8 cellular contexts compared by ENCODE assay signal in the genomic region with DNA sequence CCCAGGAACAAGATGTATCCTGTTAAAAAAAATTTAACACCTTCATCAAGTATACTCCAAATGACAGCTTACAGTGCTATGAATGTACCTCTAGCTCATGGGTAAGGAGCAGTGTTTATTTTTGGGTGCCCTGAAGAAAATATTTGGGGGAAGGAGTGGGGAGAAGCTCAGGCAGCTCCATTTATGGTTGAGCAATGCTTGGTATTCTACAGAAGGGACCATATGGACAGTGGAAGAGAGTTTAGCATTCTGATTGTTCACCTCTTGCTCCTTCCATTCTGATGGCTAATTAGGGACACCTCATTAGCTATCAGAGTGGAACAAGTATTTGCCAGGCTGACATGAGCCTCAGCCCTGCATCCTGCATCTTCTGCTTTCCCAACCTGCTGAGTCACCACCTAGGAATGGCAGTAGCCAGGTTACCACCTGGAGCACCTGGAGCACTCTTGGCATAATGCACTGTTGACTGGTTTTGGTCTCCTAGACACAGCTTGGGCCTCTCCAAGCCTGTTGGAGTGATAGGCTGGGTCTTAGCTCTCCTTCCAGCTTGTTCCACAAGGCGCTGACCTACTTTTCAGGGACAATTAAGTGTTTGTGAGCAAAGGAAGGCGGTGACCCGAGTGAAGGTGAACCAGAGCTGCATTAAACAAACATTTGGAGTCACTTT.
DNase-seq lines count a peak whose midpoint lies in the region; ATAC-seq and TF ChIP-seq lines count a peak whose summit lies in the region.

No MANE protein-coding gene starts in this region.

- no peak overlapping the region for H2AFZ ChIP-seq in PC-9

- no peak for TF ChIP-seq POLR2A in prostate gland (IDR thresholded peaks at IDR 0.05)

- H3F3A ChIP-seq in PC-9 (ENCODE audit: insufficient read depth, low read depth), result peaks cover 36% of the 10 kb centered on the region

- DNase-seq in G401 (ENCODE audit: low spot score), result peak; percentile 50
- peak; percentile 91 to 96 for DNase-seq in PC-9
- DNase-seq in heart right ventricle, result no peak
- peak; percentile 39 for DNase-seq in prostate gland (ENCODE audit: low spot score)
- DNase-seq in NOMO-1 treated with dmso at 0.1 percent for 144 hours (lab: John Stamatoyannopoulos, UW; ENCODE audit: unreplicated experiment), result no peak

- H3K27ac ChIP-seq in PC-9 (peak overlapping the region; percentile 43), heart right ventricle (peak overlapping the region in 2 of 10 donors; percentile 7 to 32), prostate gland (peak overlapping the region in 1 of 2 donors; percentile 46)

- no peak for TF ChIP-seq CTCF in PC-9 (conservative IDR thresholded peaks at IDR 0.05)
- TF ChIP-seq CTCF in heart right ventricle (IDR thresholded peaks at IDR 0.05), result no peak
- no peak for TF ChIP-seq CTCF in prostate gland (IDR thresholded peaks at IDR 0.05)

- intact Hi-C loops in PC-9 (cut with micrococcal nuclease; ENCODE audit: unreplicated experiment) (loop anchor here (1.0 to 2.0 kb wide), 4 partner anchors 16 to 47 kb away; no protein-coding TSS in a partner anchor), heart right ventricle (cut with DNase I) (loop anchor here in 1 of 10 donors (5.0 kb wide), 1 partner anchor 35 kb away; no protein-coding TSS in a partner anchor), prostate gland (cut with DNase I) (no loop called here)

- H3K27me3 ChIP-seq in PC-9 (ENCODE audit: insufficient read depth, low read depth) (no peaks in the 10 kb centered on the region), heart right ventricle (no peaks in the 10 kb centered on the region), prostate gland (replicated peaks; ENCODE audit: insufficient read depth) (no peaks in the 10 kb centered on the region)

- CTCF ChIA-PET in PC-9 (lab: Charles Lee), result interaction anchor here (0.6 to 1.5 kb wide), 8 partner anchors 10 to 399 kb away, joined by 3 to 10 read pairs (median 4); partner anchors contain the start of gene MACF1

- WGBS in heart right ventricle, 2 donors, result 78 to 79% methylated on average over 3 of the region's 3 CpGs
- WGBS in prostate gland, result 49% methylated on average over 3 of the region's 3 CpGs

- no peaks in the 10 kb centered on the region for H3K36me3 ChIP-seq in PC-9 (ENCODE audit: low read depth)
- no peaks in the 10 kb centered on the region for H3K36me3 ChIP-seq in heart right ventricle
- H3K36me3 ChIP-seq in prostate gland, result no peaks in the 10 kb centered on the region

- BruUV-seq in PC-9 (replicated peaks; lab: Mats Ljungman, UMichigan), result no TSS peak

- H3K9me3 ChIP-seq in PC-9 (ENCODE audit: insufficient read depth, low read depth), result no peaks in the 10 kb centered on the region
- H3K9me3 ChIP-seq in heart right ventricle, result no peaks in the 10 kb centered on the region
- no peaks in the 10 kb centered on the region for H3K9me3 ChIP-seq in prostate gland

- H3K4me1 ChIP-seq in PC-9 (replicated peaks; ENCODE audit: insufficient read depth) (peaks cover 26% of the 10 kb centered on the region), heart right ventricle (peaks cover 8 to 40% (median 22%) of the 10 kb centered on the region in 9 donors), prostate gland (replicated peaks) (peaks cover 4% of the 10 kb centered on the region)

- peak overlapping the region; percentile 13 for H3K4me2 ChIP-seq in PC-9

- H4K20me1 ChIP-seq in PC-9 (ENCODE audit: insufficient read depth), result no peaks in the 10 kb centered on the region

- H3K79me2 ChIP-seq in PC-9 (ENCODE audit: low read depth), result peaks cover 50% of the 10 kb centered on the region

- ATAC-seq in heart right ventricle, result peak in 5 of 8 donors; percentile 41 to 55 (median 51)
- no peak for ATAC-seq in HG03520 (IDR thresholded peaks at IDR 0.05; ENCODE audit: unreplicated experiment)
- ATAC-seq in HG02763 (IDR thresholded peaks at IDR 0.05; ENCODE audit: unreplicated experiment), result no peak
- no peak for ATAC-seq in GM19467 (IDR thresholded peaks at IDR 0.05; ENCODE audit: unreplicated experiment)

- no peaks in the 10 kb centered on the region for H3K9me2 ChIP-seq in PC-9 (ENCODE audit: insufficient read depth)

- POLR2A ChIA-PET in PC-9 (lab: Charles Lee; ENCODE audit: unreplicated experiment), result interaction anchor here (0.5 to 1.2 kb wide), 6 partner anchors 16 to 1668 kb away, joined by 3 to 8 read pairs (median 8); no protein-coding TSS in a partner anchor

- H3K4me3 ChIP-seq in PC-9 (no peak overlapping the region), heart right ventricle (no peak overlapping the region), prostate gland (no peak overlapping the region)

- in situ Hi-C loops in G401 (cut with HindIII; ENCODE audit: low sequenced_read_pairs), result no loop called here

Comparison
In these comparisons a context has a peak if more than half of its experiments do, and no peak if none do; other contexts are left out.
1. DNase-seq: peak in G401 (single experiment), PC-9 (2 of 2) and prostate gland (single experiment); none in heart right ventricle (0 of 2) and NOMO-1 treated with dmso at 0.1 percent for 144 hours (single experiment).
2. ATAC-seq: peak in heart right ventricle (5 of 8); none in HG03520 (single experiment), HG02763 (single experiment) and GM19467 (single experiment).